11 cellular contexts compared by ENCODE assay signal in the genomic region with DNA sequence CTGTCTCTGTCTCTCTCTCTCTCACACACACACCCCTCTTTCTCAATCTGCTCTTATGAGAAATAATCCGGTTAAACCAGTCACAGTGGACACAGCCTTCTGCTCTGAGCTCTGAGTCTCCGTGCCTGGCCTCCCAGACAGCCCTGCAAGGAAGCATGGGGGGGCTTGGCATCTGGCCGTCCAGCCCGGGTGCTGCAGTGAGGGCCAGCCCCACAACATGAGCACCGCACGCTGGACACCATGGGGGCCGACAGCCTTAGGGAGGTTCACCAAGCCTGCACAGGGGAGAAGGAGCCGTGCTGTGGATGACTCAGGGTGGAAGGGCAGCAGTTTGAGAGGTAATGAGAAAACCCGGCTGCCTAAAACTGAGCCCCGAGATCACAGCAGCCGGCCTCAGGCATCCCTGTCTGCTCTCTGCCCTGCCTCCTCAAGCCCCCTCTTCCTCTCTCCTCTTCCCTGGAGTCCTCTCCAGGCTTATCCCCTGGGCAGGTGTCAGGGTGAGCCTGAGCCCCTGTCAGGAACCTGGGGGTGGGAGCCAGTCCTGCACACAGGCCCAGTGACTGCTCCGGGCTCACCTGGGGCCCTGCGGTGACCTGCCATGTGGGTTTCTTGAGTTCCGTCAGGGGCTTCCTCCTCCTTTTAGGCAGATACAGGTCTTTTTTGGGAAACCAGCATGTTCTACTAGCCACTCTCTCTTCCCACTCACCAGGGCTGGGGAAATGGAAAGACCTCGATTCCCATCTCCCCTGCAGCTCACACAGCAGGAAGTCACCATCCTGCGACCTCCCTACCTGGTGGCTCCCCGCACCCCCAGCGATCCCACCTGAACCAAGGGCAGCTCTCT.
DNase-seq lines count a peak whose midpoint lies in the region; ATAC-seq and TF ChIP-seq lines count a peak whose summit lies in the region.
"Had no signal": no experiment of that assay in that cellular context is flagged by ENCODE, and none has a peak within 500 bp of the region (broad histone marks: within the 10 kb centered on the region; RNA-seq: fewer than 3 reads in every experiment).

No MANE protein-coding gene starts in this region.

- CTCF ChIA-PET in activated CD4-positive, alpha-beta T cell treated with anti-CD3 and anti-CD28 coated beads for 36 hours (lab: Charles Lee), result interaction anchor here (0.6 to 2.0 kb wide), 2 partner anchors 10 to 343 kb away, joined by 3 to 6 read pairs; no protein-coding TSS in a partner anchor
- CTCF ChIA-PET in A673 (lab: Charles Lee), result interaction anchor here (0.9 kb wide), 1 partner anchor 20 kb away, joined by 4 read pairs; no protein-coding TSS in a partner anchor

- POLR2A ChIA-PET in activated CD4-positive, alpha-beta T cell treated with anti-CD3 and anti-CD28 coated beads for 36 hours (lab: Charles Lee), result no interaction called here
- POLR2A ChIA-PET in A673 (lab: Charles Lee; ENCODE audit: low non-redundant PET), result no interaction called here

- BruUV-seq in A673 (replicated peaks; lab: Mats Ljungman, UMichigan), result no TSS peak

- no peaks in the 10 kb centered on the region for H3K36me3 ChIP-seq in A673 (ENCODE audit: insufficient read depth, low read length, poor library complexity, severe bottlenecking)

- peaks cover 72% of the 10 kb centered on the region for H3K4me1 Mint-ChIP-seq in activated CD4-positive, alpha-beta T cell treated with anti-CD3 and anti-CD28 coated beads for 36 hours
- H3K4me1 Mint-ChIP-seq in stimulated activated naive B cell treated with anti-CD40 and anti-IgM and Interleukin-4, amounts not matched to agents 10 μg/mL and 1 μg/mL and 100 μg/mL, for 72 hours, result peaks cover 66% of the 10 kb centered on the region in 2 donors
- H3K4me1 Mint-ChIP-seq in mesothelial cell of epicardium, result peaks cover 6% of the 10 kb centered on the region

- H3K27ac Mint-ChIP-seq in activated CD4-positive, alpha-beta T cell treated with anti-CD3 and anti-CD28 coated beads for 36 hours, result peak overlapping the region; percentile 56
- H3K27ac Mint-ChIP-seq in stimulated activated naive B cell treated with anti-CD40 and anti-IgM and Interleukin-4, amounts not matched to agents 10 μg/mL and 1 μg/mL and 100 μg/mL, for 72 hours, result peak overlapping the region; percentile 32
- H3K27ac Mint-ChIP-seq in mesothelial cell of epicardium, result no peak overlapping the region

- peaks cover 49% of the 10 kb centered on the region for H3K36me3 Mint-ChIP-seq in activated CD4-positive, alpha-beta T cell treated with anti-CD3 and anti-CD28 coated beads for 36 hours (ENCODE audit: low read depth)
- peaks cover 51 to 77% of the 10 kb centered on the region in 2 donors for H3K36me3 Mint-ChIP-seq in stimulated activated naive B cell treated with anti-CD40 and anti-IgM and Interleukin-4, amounts not matched to agents 10 μg/mL and 1 μg/mL and 100 μg/mL, for 72 hours
- H3K36me3 Mint-ChIP-seq in mesothelial cell of epicardium, result peaks cover 11% of the 10 kb centered on the region

- H3K27ac ChIP-seq in right cardiac atrium (ENCODE audit: low read length) (no peak overlapping the region), A673 (ENCODE audit: low read depth, low read length, poor library complexity, severe bottlenecking) (no peak overlapping the region)

- H3K4me3 Mint-ChIP-seq in activated CD4-positive, alpha-beta T cell treated with anti-CD3 and anti-CD28 coated beads for 36 hours, result no peak overlapping the region
- peak overlapping the region; percentile 8 to 55 for H3K4me3 Mint-ChIP-seq in stimulated activated naive B cell treated with anti-CD40 and anti-IgM and Interleukin-4, amounts not matched to agents 10 μg/mL and 1 μg/mL and 100 μg/mL, for 72 hours
- H3K4me3 Mint-ChIP-seq in mesothelial cell of epicardium, result no peak overlapping the region

- no peak for ATAC-seq in activated CD4-positive, alpha-beta T cell treated with anti-CD3 and anti-CD28 coated beads for 36 hours
- ATAC-seq in right cardiac atrium, result no peak
- ATAC-seq in stimulated activated naive B cell treated with anti-CD40 and anti-IgM and Interleukin-4, amounts not matched to agents 10 μg/mL and 1 μg/mL and 100 μg/mL, for 72 hours (replicated peaks), result no peak

- intact Hi-C loops in activated CD4-positive, alpha-beta T cell treated with anti-CD3 and anti-CD28 coated beads for 36 hours (cut with DNase I, micrococcal nuclease), result no loop called here
- intact Hi-C loops in right cardiac atrium (cut with DNase I) (no loop called here), A673 (cut with micrococcal nuclease; ENCODE audit: unreplicated experiment) (no loop called here)

- no peak for DNase-seq in activated CD4-positive, alpha-beta T cell treated with anti-CD3 and anti-CD28 coated beads for 36 hours
- DNase-seq in activated CD4-positive, alpha-beta T cell treated with anti-CD3 and anti-CD28 coated beads, Interleukin-2, amount 50 U/mL, for 1 hour, result no peak
- DNase-seq in activated naive CD4-positive, alpha-beta T cell treated with anti-CD3 and anti-CD28 coated beads, Interleukin-2, amount 50 U/mL, for 16 hours, result peak; percentile 14
- DNase-seq in right cardiac atrium, result peak in 2 of 3 donors; percentile 22 to 60
- no peak for DNase-seq in stimulated activated naive B cell treated with anti-CD40 and anti-IgM and Interleukin-4, amounts not matched to agents 10 μg/mL and 1 μg/mL and 100 μg/mL, for 72 hours
- DNase-seq in SHP77 treated with DMSO at 0.1 percent for 48 hours (lab: John Stamatoyannopoulos, UW), result no peak
- DNase-seq in mesothelial cell of epicardium (ENCODE audit: low spot score in 2 of 2, unreplicated experiment in 2 of 2), result no peak
- DNase-seq in A673 (ENCODE audit: low spot score), result no peak
- DNase-seq: NCI-H1417 treated with DMSO at 0.1 percent for 48 hours; stimulated activated CD4-positive, alpha-beta T cell treated with anti-CD3 and anti-CD28 coated beads, Interleukin-4, amount 100 ng/mL, for 4 hours had no signal

- no peaks in the 10 kb centered on the region for H3K27me3 ChIP-seq in right cardiac atrium (ENCODE audit: control insufficient read depth, insufficient read depth)
- no peaks in the 10 kb centered on the region for H3K27me3 ChIP-seq in A673 (replicated peaks; ENCODE audit: insufficient read depth, low read depth, low read length, poor library complexity)
- H3K27me3 ChIP-seq: tibial nerve had no signal

- 77% methylated on average over 18 of the region's 18 CpGs for WGBS in right cardiac atrium

- TF ChIP-seq CTCF in mesothelial cell of epicardium (IDR thresholded peaks at IDR 0.05; ENCODE audit: unreplicated experiment) (no peak), A673 (conservative IDR thresholded peaks at IDR 0.05; ENCODE audit: low read depth, low read length) (no peak)

- H3K4me1 ChIP-seq in right cardiac atrium (ENCODE audit: control insufficient read depth, insufficient read depth, low read length) (peaks cover 13% of the 10 kb centered on the region), A673 (ENCODE audit: insufficient read depth, low read length, poor library complexity, severe bottlenecking) (no peaks in the 10 kb centered on the region)

- no peaks in the 10 kb centered on the region for H3K9me3 ChIP-seq in right cardiac atrium (ENCODE audit: control insufficient read depth, low read length)
- H3K9me3 ChIP-seq in A673 (ENCODE audit: low read depth, low read length, poor library complexity, severe bottlenecking), result no peaks in the 10 kb centered on the region
- H3K9me3 ChIP-seq: tibial nerve had no signal

- H3K4me3 ChIP-seq in right cardiac atrium (ENCODE audit: low read length) (no peak overlapping the region), A673 (ENCODE audit: low read depth, low read length, poor library complexity, severe bottlenecking) (no peak overlapping the region)
- H3K4me3 ChIP-seq: tibial nerve had no signal

- H3K27me3 Mint-ChIP-seq in activated CD4-positive, alpha-beta T cell treated with anti-CD3 and anti-CD28 coated beads for 36 hours, result no peaks in the 10 kb centered on the region
- H3K27me3 Mint-ChIP-seq in stimulated activated naive B cell treated with anti-CD40 and anti-IgM and Interleukin-4, amounts not matched to agents 10 μg/mL and 1 μg/mL and 100 μg/mL, for 72 hours, result no peaks in the 10 kb centered on the region
- H3K27me3 Mint-ChIP-seq in mesothelial cell of epicardium (ENCODE audit: low read depth), result no peaks in the 10 kb centered on the region

- H3K9me3 Mint-ChIP-seq in activated CD4-positive, alpha-beta T cell treated with anti-CD3 and anti-CD28 coated beads for 36 hours (ENCODE audit: low read depth), result no peaks in the 10 kb centered on the region
- H3K9me3 Mint-ChIP-seq in stimulated activated naive B cell treated with anti-CD40 and anti-IgM and Interleukin-4, amounts not matched to agents 10 μg/mL and 1 μg/mL and 100 μg/mL, for 72 hours, result no peaks in the 10 kb centered on the region
- H3K9me3 Mint-ChIP-seq in mesothelial cell of epicardium, result no peaks in the 10 kb centered on the region

Comparison
In these comparisons a context has a peak if more than half of its experiments do, and no peak if none do; other contexts are left out.
1. DNase-seq: peak in activated naive CD4-positive, alpha-beta T cell treated with anti-CD3 and anti-CD28 coated beads, Interleukin-2, amount 50 U/mL, for 16 hours (single experiment) and right cardiac atrium (2 of 3); none in activated CD4-positive, alpha-beta T cell treated with anti-CD3 and anti-CD28 coated beads for 36 hours (single experiment), activated CD4-positive, alpha-beta T cell treated with anti-CD3 and anti-CD28 coated beads, Interleukin-2, amount 50 U/mL, for 1 hour (single experiment), stimulated activated naive B cell treated with anti-CD40 and anti-IgM and Interleukin-4, amounts not matched to agents 10 μg/mL and 1 μg/mL and 100 μg/mL, for 72 hours (single experiment), SHP77 treated with DMSO at 0.1 percent for 48 hours (single experiment), mesothelial cell of epicardium (0 of 2) and A673 (single experiment).
2. H3K4me3 Mint-ChIP-seq: peak in stimulated activated naive B cell treated with anti-CD40 and anti-IgM and Interleukin-4, amounts not matched to agents 10 μg/mL and 1 μg/mL and 100 μg/mL, for 72 hours (2 of 2); none in activated CD4-positive, alpha-beta T cell treated with anti-CD3 and anti-CD28 coated beads for 36 hours (single experiment) and mesothelial cell of epicardium (single experiment).